ENCODE assay signal across 9 cellular contexts in genomic region chr5:92687793-92688467, GRCh38.
DNase-seq lines count a peak whose midpoint lies in the region; ATAC-seq, FAIRE-seq and TF ChIP-seq lines count a peak whose summit lies in the region.
"Had no signal": no experiment of that assay in that cellular context is flagged by ENCODE, and none has a peak within 500 bp of the region (broad histone marks: within the 10 kb centered on the region; RNA-seq: fewer than 3 reads in every experiment).

No MANE protein-coding gene starts in this region.

- no peak for ATAC-seq in HG02798 (IDR thresholded peaks at IDR 0.05; ENCODE audit: poor library complexity, unreplicated experiment)
- no peak for ATAC-seq in HG02571 (IDR thresholded peaks at IDR 0.05; ENCODE audit: unreplicated experiment)
- ATAC-seq in esophagus mucosa: no peak

- H3K4me3 Mint-ChIP-seq in neural crest cell: peak overlapping the region; percentile 4
- H3K4me3 Mint-ChIP-seq: naive B cell had no signal

- H3K4me1 ChIP-seq in endothelial cell of umbilical vein (ENCODE audit: control insufficient read depth, extremely low read depth, insufficient read depth, low read length): no peaks in the 10 kb centered on the region

- dilution Hi-C loops in endothelial cell of umbilical vein (cut with MboI; ENCODE audit: extremely low pct_ligation_motif_present, low sequenced_read_pairs): no loop called here

- no peaks in the 10 kb centered on the region for H3K27me3 Mint-ChIP-seq in neural crest cell (ENCODE audit: low read depth)
- H3K27me3 Mint-ChIP-seq: naive B cell had no signal

- CTCF ChIA-PET in endothelial cell of umbilical vein (lab: Charles Lee): interaction anchor here (0.7 to 2.5 kb wide), 19 partner anchors 9 to 1503 kb away, joined by 3 to 10 read pairs (median 3); partner anchors contain the start of gene NR2F1-AS1

- no peak overlapping the region for H3K27ac ChIP-seq in endothelial cell of umbilical vein (ENCODE audit: insufficient read depth, low read depth, low read length)

- H3K9ac ChIP-seq in endothelial cell of umbilical vein (replicated peaks; ENCODE audit: extremely low read depth, insufficient read depth, low read length): no peak overlapping the region

- intact Hi-C loops in endothelial cell of umbilical vein (cut with micrococcal nuclease): loop anchor here (5.0 kb wide), 1 partner anchor 1229 kb away; no protein-coding TSS in a partner anchor

- TF ChIP-seq POLR2A in endothelial cell of umbilical vein (IDR thresholded peaks at IDR 0.05; ENCODE audit: low read depth, low read length): no peak

- peaks cover 2% of the 10 kb centered on the region for H3K9me3 Mint-ChIP-seq in neural crest cell

- peak overlapping the region; percentile 46 for H3K27ac Mint-ChIP-seq in neural crest cell (ENCODE audit: unreplicated experiment)
- H3K27ac Mint-ChIP-seq: naive B cell had no signal

- H3K9me1 ChIP-seq in endothelial cell of umbilical vein (replicated peaks; ENCODE audit: control insufficient read depth, extremely low read depth, insufficient read depth, low read length): no peaks in the 10 kb centered on the region

- H3K36me3 Mint-ChIP-seq in neural crest cell (ENCODE audit: low read depth): peaks cover 8% of the 10 kb centered on the region
- H3K36me3 Mint-ChIP-seq: naive B cell had no signal

- no peaks in the 10 kb centered on the region for H4K20me1 ChIP-seq in endothelial cell of umbilical vein (replicated peaks; ENCODE audit: control insufficient read depth, extremely low read depth, insufficient read depth, low read length)

- TF ChIP-seq CTCF in endothelial cell of umbilical vein (IDR thresholded peaks at IDR 0.05; ENCODE audit: extremely low read depth in 1 of 2, insufficient read depth in 1 of 2, low read depth in 1 of 2, low read length in 2 of 2) (no peak), neural crest cell (conservative IDR thresholded peaks at IDR 0.05) (peak; percentile 51)

- H3K4me2 ChIP-seq in endothelial cell of umbilical vein (ENCODE audit: insufficient read depth, low read length): no peak overlapping the region

- H2AFZ ChIP-seq in endothelial cell of umbilical vein (ENCODE audit: low read depth, low read length): peak overlapping the region; percentile 33

- no peak overlapping the region for H3K4me3 ChIP-seq in endothelial cell of umbilical vein (replicated peaks in 1 of 3; ENCODE audit: insufficient read depth in 1 of 3, low read depth in 1 of 3, low read length in 3 of 3)

- no peaks in the 10 kb centered on the region for H3K9me3 ChIP-seq in endothelial cell of umbilical vein (replicated peaks; ENCODE audit: control insufficient read depth, insufficient read depth, low read length)

- no peaks in the 10 kb centered on the region for H3K79me2 ChIP-seq in endothelial cell of umbilical vein (ENCODE audit: control insufficient read depth, insufficient read depth, low read length)

- no peak for FAIRE-seq in endothelial cell of umbilical vein (lab: Jason Lieb, UNC)

- H3K36me3 ChIP-seq in endothelial cell of umbilical vein (ENCODE audit: control insufficient read depth in 2 of 2, extremely low read depth in 1 of 2, insufficient read depth in 2 of 2, low read length in 2 of 2): no peaks in the 10 kb centered on the region

- POLR2A ChIA-PET in endothelial cell of umbilical vein (lab: Charles Lee): no interaction called here

- BruUV-seq in endothelial cell of umbilical vein (replicated peaks; lab: Mats Ljungman, UMichigan): no TSS peak

- peaks cover 31% of the 10 kb centered on the region for H3K4me1 Mint-ChIP-seq in neural crest cell
- H3K4me1 Mint-ChIP-seq: naive B cell had no signal

- H3K27me3 ChIP-seq in endothelial cell of umbilical vein (ENCODE audit: control insufficient read depth in 2 of 2, insufficient read depth in 2 of 2, low read length in 2 of 2): no peaks in the 10 kb centered on the region

- peak; percentile 47 for DNase-seq in EL
- peak; percentile 54 for DNase-seq in NCI-H69 (lab: John Stamatoyannopoulos, UW)
- DNase-seq in endothelial cell of umbilical vein (ENCODE audit: low read depth, low spot score): peak; percentile 46
- DNase-seq in neural crest cell (ENCODE audit: low read depth, low spot score): peak; percentile 15
- DNase-seq in NCI-H1105 (lab: John Stamatoyannopoulos, UW): no peak
- DNase-seq: naive B cell had no signal

TF ChIP-seq in endothelial cell of umbilical vein, 7 proteins besides CTCF, POLR2A, EP300 and RAD21:
- no peak for TF ChIP-seq EZH2 (IDR thresholded peaks at IDR 0.05; ENCODE audit: borderline replicate concordance, low read depth, low read length, severe bottlenecking)
- TF ChIP-seq POLR2AphosphoS5 (IDR thresholded peaks at IDR 0.05; ENCODE audit: insufficient read depth, low read depth, low read length): no peak
- no peak for TF ChIP-seq GATA2 (IDR thresholded peaks at IDR 0.05; ENCODE audit: insufficient read depth, insufficient read length, low read depth, low read length)
- no peak for TF ChIP-seq MAX (IDR thresholded peaks at IDR 0.05; ENCODE audit: insufficient read depth, insufficient read length)
- no peak for TF ChIP-seq FOS (IDR thresholded peaks at IDR 0.05; ENCODE audit: borderline replicate concordance, insufficient read depth, low read length)
- TF ChIP-seq JUN (IDR thresholded peaks at IDR 0.05; ENCODE audit: borderline replicate concordance, insufficient read depth, insufficient read length, low read depth): no peak
- TF ChIP-seq MYC (IDR thresholded peaks at IDR 0.05; ENCODE audit: low read depth, low read length): no peak
